Comparison of ENCODE assay signal across 1 cellular context in genomic region chr7:96826089-96826488, GRCh38.
TF ChIP-seq lines count a peak whose summit lies in the region.

No MANE protein-coding gene starts in this region.

TF ChIP-seq in HepG2, 621 proteins besides CTCF, POLR2A, EP300 and RAD21 (continued from another document):
- TF ChIP-seq ARID5B (CRISPR knock-in tag; IDR thresholded peaks at IDR 0.05) (peak; percentile 71), CEBPG (CRISPR knock-in tag; IDR thresholded peaks at IDR 0.05) (peak; percentile 38), NR2C2 (CRISPR knock-in tag; IDR thresholded peaks at IDR 0.05; ENCODE audit: borderline replicate concordance) (peak; percentile 41; the same call in 1 of the 2 replicates), ZNF646 (CRISPR knock-in tag; IDR thresholded peaks at IDR 0.05) (no peak), FOXK1 (CRISPR knock-in tag; IDR thresholded peaks at IDR 0.05; ENCODE audit: borderline replicate concordance, low read depth) (peak; percentile 69; the same call in 1 of the 2 replicates), FOXA3 (CRISPR knock-in tag; IDR thresholded peaks at IDR 0.05) (peak; percentile 66; the same call in 1 of the 2 replicates), MTF1 (CRISPR knock-in tag; IDR thresholded peaks at IDR 0.05) (no peak), ZNF124 (CRISPR knock-in tag; IDR thresholded peaks at IDR 0.05) (no peak), GATAD2A (CRISPR knock-in tag; IDR thresholded peaks at IDR 0.05) (peak; percentile 77), NR2F2 (IDR thresholded peaks at IDR 0.05; ENCODE audit: borderline replicate concordance, low read depth) (peak; percentile 52; the same call in 1 of the 2 replicates)
